Comparison of ENCODE assay signal across 1 cellular context in the genomic region with DNA sequence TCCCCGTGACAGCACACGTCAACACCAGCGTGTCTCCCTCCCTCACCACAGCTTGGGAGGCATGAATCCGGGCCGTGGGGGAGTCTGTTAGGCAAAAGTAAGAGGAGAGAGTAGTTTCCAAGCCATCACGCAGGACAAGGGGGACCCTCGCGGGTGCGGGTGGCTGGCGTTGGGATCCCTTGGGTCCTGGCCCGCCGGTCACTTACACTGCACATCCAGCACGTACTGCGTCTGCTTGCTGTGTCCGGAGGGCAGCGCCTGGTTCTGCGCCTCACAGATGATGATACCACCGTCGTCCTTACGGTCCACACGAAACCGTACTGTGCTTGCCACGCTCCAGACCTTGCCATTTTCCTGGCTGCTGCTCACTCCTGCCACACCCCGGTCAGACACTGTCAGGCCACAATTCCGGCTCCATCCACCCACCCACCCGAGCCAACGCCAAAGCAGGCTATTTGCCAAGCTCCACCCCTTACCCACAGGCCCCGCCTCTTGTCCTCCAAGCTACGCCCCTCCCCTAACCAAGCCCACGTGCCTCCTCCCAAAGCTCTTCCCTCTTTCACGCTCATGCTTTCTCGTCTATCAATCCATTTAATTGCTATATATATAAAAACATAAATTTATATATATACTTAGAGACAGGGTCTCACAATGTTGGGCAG.
TF ChIP-seq lines count a peak whose summit lies in the region.

No MANE protein-coding gene starts in this region.

TF ChIP-seq in K562, 482 proteins besides CTCF, POLR2A, EP300 and RAD21 (continued from another document and continues in another):
- TF ChIP-seq, protein P1, sequence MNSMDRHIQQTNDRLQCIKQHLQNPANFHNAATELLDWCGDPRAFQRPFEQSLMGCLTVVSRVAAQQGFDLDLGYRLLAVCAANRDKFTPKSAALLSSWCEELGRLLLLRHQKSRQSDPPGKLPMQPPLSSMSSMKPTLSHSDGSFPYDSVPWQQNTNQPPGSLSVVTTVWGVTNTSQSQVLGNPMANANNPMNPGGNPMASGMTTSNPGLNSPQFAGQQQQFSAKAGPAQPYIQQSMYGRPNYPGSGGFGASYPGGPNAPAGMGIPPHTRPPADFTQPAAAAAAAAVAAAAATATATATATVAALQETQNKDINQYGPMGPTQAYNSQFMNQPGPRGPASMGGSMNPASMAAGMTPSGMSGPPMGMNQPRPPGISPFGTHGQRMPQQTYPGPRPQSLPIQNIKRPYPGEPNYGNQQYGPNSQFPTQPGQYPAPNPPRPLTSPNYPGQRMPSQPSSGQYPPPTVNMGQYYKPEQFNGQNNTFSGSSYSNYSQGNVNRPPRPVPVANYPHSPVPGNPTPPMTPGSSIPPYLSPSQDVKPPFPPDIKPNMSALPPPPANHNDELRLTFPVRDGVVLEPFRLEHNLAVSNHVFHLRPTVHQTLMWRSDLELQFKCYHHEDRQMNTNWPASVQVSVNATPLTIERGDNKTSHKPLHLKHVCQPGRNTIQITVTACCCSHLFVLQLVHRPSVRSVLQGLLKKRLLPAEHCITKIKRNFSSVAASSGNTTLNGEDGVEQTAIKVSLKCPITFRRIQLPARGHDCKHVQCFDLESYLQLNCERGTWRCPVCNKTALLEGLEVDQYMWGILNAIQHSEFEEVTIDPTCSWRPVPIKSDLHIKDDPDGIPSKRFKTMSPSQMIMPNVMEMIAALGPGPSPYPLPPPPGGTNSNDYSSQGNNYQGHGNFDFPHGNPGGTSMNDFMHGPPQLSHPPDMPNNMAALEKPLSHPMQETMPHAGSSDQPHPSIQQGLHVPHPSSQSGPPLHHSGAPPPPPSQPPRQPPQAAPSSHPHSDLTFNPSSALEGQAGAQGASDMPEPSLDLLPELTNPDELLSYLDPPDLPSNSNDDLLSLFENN (IDR thresholded peaks at IDR 0.05; ENCODE audit: low read depth in 2 of 2, low read length in 2 of 2): no peak
- TF ChIP-seq ZNF785 (CRISPR knock-in tag; IDR thresholded peaks at IDR 0.05) (no peak), MTF1 (CRISPR knock-in tag; IDR thresholded peaks at IDR 0.05; ENCODE audit: borderline replicate concordance) (no peak), MYC (IDR thresholded peaks at IDR 0.05; ENCODE audit: low read depth, low read length) (peak; percentile 35), MYC (CRISPR knock-in tag; IDR thresholded peaks at IDR 0.05; ENCODE audit: borderline replicate concordance, low read depth) (no peak), CCNT2 (IDR thresholded peaks at IDR 0.05; ENCODE audit: borderline replicate concordance, extremely low read depth, insufficient read length, low read depth, low read length) (no peak), SRSF9 (IDR thresholded peaks at IDR 0.05; ENCODE audit: borderline replicate concordance, low read depth, low read length) (no peak), SRSF3 (IDR thresholded peaks at IDR 0.05; ENCODE audit: insufficient read depth, low read length) (no peak), ZNF253 (CRISPR knock-in tag; conservative IDR thresholded peaks at IDR 0.05) (no peak), ZNF384 (IDR thresholded peaks at IDR 0.05; ENCODE audit: low read depth, low read length) (no peak), FOSL1 (tag; conservative IDR thresholded peaks at IDR 0.05) (no peak), NRF1 (conservative IDR thresholded peaks at IDR 0.05 in 1 of 2, IDR thresholded peaks at IDR 0.05 in 1 of 2) (no peak), ERF (CRISPR knock-in tag; IDR thresholded peaks at IDR 0.05) (no peak), ZBED1 (IDR thresholded peaks at IDR 0.05) (no peak), BRF1 (IDR thresholded peaks at IDR 0.05; ENCODE audit: borderline replicate concordance, extremely low read depth, insufficient read length) (no peak), RAD51 (IDR thresholded peaks at IDR 0.05; ENCODE audit: borderline replicate concordance, low read depth) (peak; percentile 70), ZNF780A (CRISPR knock-in tag; IDR thresholded peaks at IDR 0.05) (no peak), NR4A1 (CRISPR knock-in tag; IDR thresholded peaks at IDR 0.05) (no peak), NR4A1 (tag; IDR thresholded peaks at IDR 0.05) (no peak), CEBPG (CRISPR knock-in tag; IDR thresholded peaks at IDR 0.05) (no peak), CEBPG (tag; conservative IDR thresholded peaks at IDR 0.05 in 1 of 2, IDR thresholded peaks at IDR 0.05 in 1 of 2) (no peak), TCF3 (CRISPR knock-in tag; IDR thresholded peaks at IDR 0.05) (no peak), GABPB2 (CRISPR knock-in tag; conservative IDR thresholded peaks at IDR 0.05) (no peak), ASH1L (IDR thresholded peaks at IDR 0.05; ENCODE audit: borderline replicate concordance, low read depth, partially characterized antibody) (no peak), ZFP30 (CRISPR knock-in tag; IDR thresholded peaks at IDR 0.05; ENCODE audit: borderline replicate concordance) (no peak)
- TF ChIP-seq, protein P2, sequence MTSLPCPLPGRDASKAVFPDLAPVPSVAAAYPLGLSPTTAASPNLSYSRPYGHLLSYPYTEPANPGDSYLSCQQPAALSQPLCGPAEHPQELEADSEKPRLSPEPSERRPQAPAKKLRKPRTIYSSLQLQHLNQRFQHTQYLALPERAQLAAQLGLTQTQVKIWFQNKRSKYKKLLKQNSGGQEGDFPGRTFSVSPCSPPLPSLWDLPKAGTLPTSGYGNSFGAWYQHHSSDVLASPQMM (CRISPR knock-in tag; IDR thresholded peaks at IDR 0.05): no peak
- TF ChIP-seq, protein P3, sequence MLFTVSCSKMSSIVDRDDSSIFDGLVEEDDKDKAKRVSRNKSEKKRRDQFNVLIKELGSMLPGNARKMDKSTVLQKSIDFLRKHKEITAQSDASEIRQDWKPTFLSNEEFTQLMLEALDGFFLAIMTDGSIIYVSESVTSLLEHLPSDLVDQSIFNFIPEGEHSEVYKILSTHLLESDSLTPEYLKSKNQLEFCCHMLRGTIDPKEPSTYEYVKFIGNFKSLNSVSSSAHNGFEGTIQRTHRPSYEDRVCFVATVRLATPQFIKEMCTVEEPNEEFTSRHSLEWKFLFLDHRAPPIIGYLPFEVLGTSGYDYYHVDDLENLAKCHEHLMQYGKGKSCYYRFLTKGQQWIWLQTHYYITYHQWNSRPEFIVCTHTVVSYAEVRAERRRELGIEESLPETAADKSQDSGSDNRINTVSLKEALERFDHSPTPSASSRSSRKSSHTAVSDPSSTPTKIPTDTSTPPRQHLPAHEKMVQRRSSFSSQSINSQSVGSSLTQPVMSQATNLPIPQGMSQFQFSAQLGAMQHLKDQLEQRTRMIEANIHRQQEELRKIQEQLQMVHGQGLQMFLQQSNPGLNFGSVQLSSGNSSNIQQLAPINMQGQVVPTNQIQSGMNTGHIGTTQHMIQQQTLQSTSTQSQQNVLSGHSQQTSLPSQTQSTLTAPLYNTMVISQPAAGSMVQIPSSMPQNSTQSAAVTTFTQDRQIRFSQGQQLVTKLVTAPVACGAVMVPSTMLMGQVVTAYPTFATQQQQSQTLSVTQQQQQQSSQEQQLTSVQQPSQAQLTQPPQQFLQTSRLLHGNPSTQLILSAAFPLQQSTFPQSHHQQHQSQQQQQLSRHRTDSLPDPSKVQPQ (CRISPR knock-in tag; IDR thresholded peaks at IDR 0.05; ENCODE audit: borderline replicate concordance): no peak
- TF ChIP-seq, protein P4, sequence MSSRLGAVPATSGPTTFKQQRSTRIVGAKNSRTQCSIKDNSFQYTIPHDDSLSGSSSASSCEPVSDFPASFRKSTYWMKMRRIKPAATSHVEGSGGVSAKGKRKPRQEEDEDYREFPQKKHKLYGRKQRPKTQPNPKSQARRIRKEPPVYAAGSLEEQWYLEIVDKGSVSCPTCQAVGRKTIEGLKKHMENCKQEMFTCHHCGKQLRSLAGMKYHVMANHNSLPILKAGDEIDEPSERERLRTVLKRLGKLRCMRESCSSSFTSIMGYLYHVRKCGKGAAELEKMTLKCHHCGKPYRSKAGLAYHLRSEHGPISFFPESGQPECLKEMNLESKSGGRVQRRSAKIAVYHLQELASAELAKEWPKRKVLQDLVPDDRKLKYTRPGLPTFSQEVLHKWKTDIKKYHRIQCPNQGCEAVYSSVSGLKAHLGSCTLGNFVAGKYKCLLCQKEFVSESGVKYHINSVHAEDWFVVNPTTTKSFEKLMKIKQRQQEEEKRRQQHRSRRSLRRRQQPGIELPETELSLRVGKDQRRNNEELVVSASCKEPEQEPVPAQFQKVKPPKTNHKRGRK (tag; IDR thresholded peaks at IDR 0.05): no peak
- TF ChIP-seq, protein P5, sequence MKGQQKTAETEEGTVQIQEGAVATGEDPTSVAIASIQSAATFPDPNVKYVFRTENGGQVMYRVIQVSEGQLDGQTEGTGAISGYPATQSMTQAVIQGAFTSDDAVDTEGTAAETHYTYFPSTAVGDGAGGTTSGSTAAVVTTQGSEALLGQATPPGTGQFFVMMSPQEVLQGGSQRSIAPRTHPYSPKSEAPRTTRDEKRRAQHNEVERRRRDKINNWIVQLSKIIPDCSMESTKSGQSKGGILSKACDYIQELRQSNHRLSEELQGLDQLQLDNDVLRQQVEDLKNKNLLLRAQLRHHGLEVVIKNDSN (CRISPR knock-in tag; IDR thresholded peaks at IDR 0.05): peak; percentile 61
- TF ChIP-seq, protein P6, sequence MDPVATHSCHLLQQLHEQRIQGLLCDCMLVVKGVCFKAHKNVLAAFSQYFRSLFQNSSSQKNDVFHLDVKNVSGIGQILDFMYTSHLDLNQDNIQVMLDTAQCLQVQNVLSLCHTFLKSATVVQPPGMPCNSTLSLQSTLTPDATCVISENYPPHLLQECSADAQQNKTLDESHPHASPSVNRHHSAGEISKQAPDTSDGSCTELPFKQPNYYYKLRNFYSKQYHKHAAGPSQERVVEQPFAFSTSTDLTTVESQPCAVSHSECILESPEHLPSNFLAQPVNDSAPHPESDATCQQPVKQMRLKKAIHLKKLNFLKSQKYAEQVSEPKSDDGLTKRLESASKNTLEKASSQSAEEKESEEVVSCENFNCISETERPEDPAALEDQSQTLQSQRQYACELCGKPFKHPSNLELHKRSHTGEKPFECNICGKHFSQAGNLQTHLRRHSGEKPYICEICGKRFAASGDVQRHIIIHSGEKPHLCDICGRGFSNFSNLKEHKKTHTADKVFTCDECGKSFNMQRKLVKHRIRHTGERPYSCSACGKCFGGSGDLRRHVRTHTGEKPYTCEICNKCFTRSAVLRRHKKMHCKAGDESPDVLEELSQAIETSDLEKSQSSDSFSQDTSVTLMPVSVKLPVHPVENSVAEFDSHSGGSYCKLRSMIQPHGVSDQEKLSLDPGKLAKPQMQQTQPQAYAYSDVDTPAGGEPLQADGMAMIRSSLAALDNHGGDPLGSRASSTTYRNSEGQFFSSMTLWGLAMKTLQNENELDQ (CRISPR knock-in tag; IDR thresholded peaks at IDR 0.05; ENCODE audit: borderline replicate concordance): no peak
- TF ChIP-seq, protein P7, sequence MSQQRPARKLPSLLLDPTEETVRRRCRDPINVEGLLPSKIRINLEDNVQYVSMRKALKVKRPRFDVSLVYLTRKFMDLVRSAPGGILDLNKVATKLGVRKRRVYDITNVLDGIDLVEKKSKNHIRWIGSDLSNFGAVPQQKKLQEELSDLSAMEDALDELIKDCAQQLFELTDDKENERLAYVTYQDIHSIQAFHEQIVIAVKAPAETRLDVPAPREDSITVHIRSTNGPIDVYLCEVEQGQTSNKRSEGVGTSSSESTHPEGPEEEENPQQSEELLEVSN (IDR thresholded peaks at IDR 0.05; ENCODE audit: borderline replicate concordance in 1 of 2, extremely low read depth in 1 of 2, insufficient read depth in 1 of 2, insufficient read length in 1 of 2, low read depth in 1 of 2, low read length in 1 of 2, poor library complexity in 1 of 2, severe bottlenecking in 1 of 2): peak; percentile 28 to 75
- TF ChIP-seq, protein P8, sequence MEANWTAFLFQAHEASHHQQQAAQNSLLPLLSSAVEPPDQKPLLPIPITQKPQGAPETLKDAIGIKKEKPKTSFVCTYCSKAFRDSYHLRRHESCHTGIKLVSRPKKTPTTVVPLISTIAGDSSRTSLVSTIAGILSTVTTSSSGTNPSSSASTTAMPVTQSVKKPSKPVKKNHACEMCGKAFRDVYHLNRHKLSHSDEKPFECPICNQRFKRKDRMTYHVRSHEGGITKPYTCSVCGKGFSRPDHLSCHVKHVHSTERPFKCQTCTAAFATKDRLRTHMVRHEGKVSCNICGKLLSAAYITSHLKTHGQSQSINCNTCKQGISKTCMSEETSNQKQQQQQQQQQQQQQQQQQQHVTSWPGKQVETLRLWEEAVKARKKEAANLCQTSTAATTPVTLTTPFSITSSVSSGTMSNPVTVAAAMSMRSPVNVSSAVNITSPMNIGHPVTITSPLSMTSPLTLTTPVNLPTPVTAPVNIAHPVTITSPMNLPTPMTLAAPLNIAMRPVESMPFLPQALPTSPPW (CRISPR knock-in tag; IDR thresholded peaks at IDR 0.05): peak; percentile 17; the same call in 1 of the 2 replicates
- TF ChIP-seq, protein P9, sequence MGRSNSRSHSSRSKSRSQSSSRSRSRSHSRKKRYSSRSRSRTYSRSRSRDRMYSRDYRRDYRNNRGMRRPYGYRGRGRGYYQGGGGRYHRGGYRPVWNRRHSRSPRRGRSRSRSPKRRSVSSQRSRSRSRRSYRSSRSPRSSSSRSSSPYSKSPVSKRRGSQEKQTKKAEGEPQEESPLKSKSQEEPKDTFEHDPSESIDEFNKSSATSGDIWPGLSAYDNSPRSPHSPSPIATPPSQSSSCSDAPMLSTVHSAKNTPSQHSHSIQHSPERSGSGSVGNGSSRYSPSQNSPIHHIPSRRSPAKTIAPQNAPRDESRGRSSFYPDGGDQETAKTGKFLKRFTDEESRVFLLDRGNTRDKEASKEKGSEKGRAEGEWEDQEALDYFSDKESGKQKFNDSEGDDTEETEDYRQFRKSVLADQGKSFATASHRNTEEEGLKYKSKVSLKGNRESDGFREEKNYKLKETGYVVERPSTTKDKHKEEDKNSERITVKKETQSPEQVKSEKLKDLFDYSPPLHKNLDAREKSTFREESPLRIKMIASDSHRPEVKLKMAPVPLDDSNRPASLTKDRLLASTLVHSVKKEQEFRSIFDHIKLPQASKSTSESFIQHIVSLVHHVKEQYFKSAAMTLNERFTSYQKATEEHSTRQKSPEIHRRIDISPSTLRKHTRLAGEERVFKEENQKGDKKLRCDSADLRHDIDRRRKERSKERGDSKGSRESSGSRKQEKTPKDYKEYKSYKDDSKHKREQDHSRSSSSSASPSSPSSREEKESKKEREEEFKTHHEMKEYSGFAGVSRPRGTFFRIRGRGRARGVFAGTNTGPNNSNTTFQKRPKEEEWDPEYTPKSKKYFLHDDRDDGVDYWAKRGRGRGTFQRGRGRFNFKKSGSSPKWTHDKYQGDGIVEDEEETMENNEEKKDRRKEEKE (IDR thresholded peaks at IDR 0.05; ENCODE audit: borderline replicate concordance in 1 of 2, control insufficient read depth in 1 of 2, low read depth in 2 of 2, low read length in 1 of 2): no peak
- TF ChIP-seq, protein P10, sequence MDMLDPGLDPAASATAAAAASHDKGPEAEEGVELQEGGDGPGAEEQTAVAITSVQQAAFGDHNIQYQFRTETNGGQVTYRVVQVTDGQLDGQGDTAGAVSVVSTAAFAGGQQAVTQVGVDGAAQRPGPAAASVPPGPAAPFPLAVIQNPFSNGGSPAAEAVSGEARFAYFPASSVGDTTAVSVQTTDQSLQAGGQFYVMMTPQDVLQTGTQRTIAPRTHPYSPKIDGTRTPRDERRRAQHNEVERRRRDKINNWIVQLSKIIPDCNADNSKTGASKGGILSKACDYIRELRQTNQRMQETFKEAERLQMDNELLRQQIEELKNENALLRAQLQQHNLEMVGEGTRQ (CRISPR knock-in tag; IDR thresholded peaks at IDR 0.05): peak; percentile 63
- TF ChIP-seq, protein P11, sequence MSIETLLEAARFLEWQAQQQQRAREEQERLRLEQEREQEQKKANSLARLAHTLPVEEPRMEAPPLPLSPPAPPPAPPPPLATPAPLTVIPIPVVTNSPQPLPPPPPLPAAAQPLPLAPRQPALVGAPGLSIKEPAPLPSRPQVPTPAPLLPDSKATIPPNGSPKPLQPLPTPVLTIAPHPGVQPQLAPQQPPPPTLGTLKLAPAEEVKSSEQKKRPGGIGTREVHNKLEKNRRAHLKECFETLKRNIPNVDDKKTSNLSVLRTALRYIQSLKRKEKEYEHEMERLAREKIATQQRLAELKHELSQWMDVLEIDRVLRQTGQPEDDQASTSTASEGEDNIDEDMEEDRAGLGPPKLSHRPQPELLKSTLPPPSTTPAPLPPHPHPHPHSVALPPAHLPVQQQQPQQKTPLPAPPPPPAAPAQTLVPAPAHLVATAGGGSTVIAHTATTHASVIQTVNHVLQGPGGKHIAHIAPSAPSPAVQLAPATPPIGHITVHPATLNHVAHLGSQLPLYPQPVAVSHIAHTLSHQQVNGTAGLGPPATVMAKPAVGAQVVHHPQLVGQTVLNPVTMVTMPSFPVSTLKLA (conservative IDR thresholded peaks at IDR 0.05): peak in 1 of 2 experiments; percentile 45; a peak in 1 of 4 replicates
